In genomic region chr3:159805411-159805772, GRCh38 we compare ENCODE assay signal across 15 cellular contexts. TPM values are rescaled to one million over a fixed set of nuclear protein-coding genes. Genes with fewer than 3 reads are reported as not detected.
DNase-seq lines count a peak whose midpoint lies in the region; ATAC-seq and TF ChIP-seq lines count a peak whose summit lies in the region.
"Had no signal": no experiment of that assay in that cellular context is flagged by ENCODE, and none has a peak within 500 bp of the region (broad histone marks: within the 10 kb centered on the region; RNA-seq: fewer than 3 reads in every experiment).

No MANE protein-coding gene starts in this region.

- peak overlapping the region in 1 of 2 donors; percentile 46 for H3K9ac ChIP-seq in stomach smooth muscle (ENCODE audit: low read length in 2 of 2)

- no peaks in the 10 kb centered on the region for H3K36me3 Mint-ChIP-seq in WTC11
- H3K36me3 Mint-ChIP-seq: CD8-positive, alpha-beta memory T cell had no signal

- TF ChIP-seq CTCF in WTC11 (IDR thresholded peaks at IDR 0.05) (no peak), thyroid gland (IDR thresholded peaks at IDR 0.05) (no peak)

- H3K9me3 ChIP-seq in stomach smooth muscle (ENCODE audit: control insufficient read depth in 2 of 2, low read length in 2 of 2) (no peaks in the 10 kb centered on the region), thyroid gland (no peaks in the 10 kb centered on the region)
- H3K9me3 ChIP-seq: lower lobe of right lung, neutrophil, Peyer's patch, thoracic aorta had no signal

- intact Hi-C loops in thyroid gland (cut with DNase I), result loop anchor here (10.0 kb wide), 2 partner anchors 191 to 551 kb away; no protein-coding TSS in a partner anchor

- peaks cover 55% of the 10 kb centered on the region for H3K4me1 ChIP-seq in stomach smooth muscle (ENCODE audit: control insufficient read depth, insufficient read depth, low read length)
- no peaks in the 10 kb centered on the region for H3K4me1 ChIP-seq in thyroid gland
- H3K4me1 ChIP-seq: Peyer's patch had no signal

- no peak overlapping the region for H3K4me3 Mint-ChIP-seq in WTC11
- H3K4me3 Mint-ChIP-seq: CD8-positive, alpha-beta memory T cell had no signal

- H3K27me3 ChIP-seq in stomach smooth muscle (ENCODE audit: control insufficient read depth in 1 of 2, insufficient read depth in 2 of 2, low read length in 2 of 2), result no peaks in the 10 kb centered on the region
- H3K27me3 ChIP-seq in thyroid gland, result no peaks in the 10 kb centered on the region
- H3K27me3 ChIP-seq: neutrophil, Peyer's patch had no signal

- peaks cover 6% of the 10 kb centered on the region for H3K4me1 Mint-ChIP-seq in WTC11
- H3K4me1 Mint-ChIP-seq: CD8-positive, alpha-beta memory T cell had no signal

- no peaks in the 10 kb centered on the region for H3K9me3 Mint-ChIP-seq in WTC11

- H3K36me3 ChIP-seq in stomach smooth muscle (ENCODE audit: control insufficient read depth in 2 of 2, insufficient read depth in 2 of 2, low read length in 2 of 2), result no peaks in the 10 kb centered on the region
- H3K36me3 ChIP-seq in thyroid gland, result no peaks in the 10 kb centered on the region
- H3K36me3 ChIP-seq: lower lobe of right lung, neutrophil, Peyer's patch, thoracic aorta had no signal

- H3K4me3 ChIP-seq in stomach smooth muscle (ENCODE audit: low read length in 2 of 2) (no peak overlapping the region), thyroid gland (replicated peaks in 1 of 3) (no peak overlapping the region)
- H3K4me3 ChIP-seq: lower lobe of right lung, Peyer's patch had no signal

- POLR2A ChIA-PET in WTC11 (lab: Charles Lee), result no interaction called here

- H3K27ac Mint-ChIP-seq in WTC11, result no peak overlapping the region
- H3K27ac Mint-ChIP-seq: CD8-positive, alpha-beta memory T cell had no signal

- TF ChIP-seq POLR2A in thyroid gland (IDR thresholded peaks at IDR 0.05), result no peak

- WGBS in thyroid gland, 2 donors, result 71 to 79% methylated on average over 1 of the region's 1 CpG

- DNase-seq in WTC11 (ENCODE audit: low spot score), result no peak
- DNase-seq in NCI-H526 treated with DMSO at 0.1 percent for 48 hours (lab: John Stamatoyannopoulos, UW), result no peak
- DNase-seq in NCI-H187 (lab: John Stamatoyannopoulos, UW), result no peak
- no peak for DNase-seq in NOMO-1 treated with dmso at 0.1 percent for 144 hours (lab: John Stamatoyannopoulos, UW; ENCODE audit: unreplicated experiment)
- DNase-seq in thyroid gland, result no peak
- DNase-seq: activated effector memory CD4-positive, alpha-beta T cell treated with anti-CD3 and anti-CD28 coated beads, Interleukin-2, amount 50 U/mL, for 16 hours; CD8-positive, alpha-beta memory T cell had no signal

- CTCF ChIA-PET in WTC11 (lab: Charles Lee), result interaction anchor here (0.7 to 4.3 kb wide), 32 partner anchors 9 to 545 kb away, joined by 3 to 37 read pairs (median 5); no protein-coding TSS in a partner anchor

- H3K27ac ChIP-seq in stomach smooth muscle (ENCODE audit: low read length), result peak overlapping the region; percentile 61
- no peak overlapping the region for H3K27ac ChIP-seq in thyroid gland
- H3K27ac ChIP-seq: epithelial cell of prostate, lower lobe of right lung, neutrophil had no signal

- ATAC-seq in GM19438 (IDR thresholded peaks at IDR 0.05; ENCODE audit: low read depth, unreplicated experiment), result peak; percentile 13
- ATAC-seq in HG02943 (IDR thresholded peaks at IDR 0.05; ENCODE audit: low read depth, unreplicated experiment), result peak; percentile 14
- ATAC-seq in WTC11, result peak; percentile 10; the same call in 1 of the 2 replicates

- peaks cover 37% of the 10 kb centered on the region for H3K27me3 Mint-ChIP-seq in WTC11 (ENCODE audit: low read depth)

TF ChIP-seq in WTC11, 78 proteins besides CTCF, POLR2A, EP300 and RAD21:
- TF ChIP-seq NFE2L1 (CRISPR knock-in tag; IDR thresholded peaks at IDR 0.05), result no peak
- no peak for TF ChIP-seq ZBTB43 (CRISPR knock-in tag; IDR thresholded peaks at IDR 0.05)
- TF ChIP-seq ZNF317 (CRISPR knock-in tag; IDR thresholded peaks at IDR 0.05; ENCODE audit: borderline replicate concordance, low read depth), result no peak
- TF ChIP-seq NR3C1 (CRISPR knock-in tag; conservative IDR thresholded peaks at IDR 0.05; ENCODE audit: low read depth), result no peak
- TF ChIP-seq ZNF121 (CRISPR knock-in tag; IDR thresholded peaks at IDR 0.05), result no peak
- no peak for TF ChIP-seq NR1H2 (CRISPR knock-in tag; IDR thresholded peaks at IDR 0.05)
- TF ChIP-seq PREB (CRISPR knock-in tag; IDR thresholded peaks at IDR 0.05; ENCODE audit: borderline replicate concordance), result no peak
- TF ChIP-seq MXD4 (CRISPR knock-in tag; IDR thresholded peaks at IDR 0.05; ENCODE audit: borderline replicate concordance), result no peak
- no peak for TF ChIP-seq ARID4B (CRISPR knock-in tag; IDR thresholded peaks at IDR 0.05; ENCODE audit: borderline replicate concordance)
- no peak for TF ChIP-seq ATF6 (CRISPR knock-in tag; IDR thresholded peaks at IDR 0.05)
- no peak for TF ChIP-seq HMGA2 (CRISPR knock-in tag; IDR thresholded peaks at IDR 0.05)

RNA-seq across cellular contexts. Expression of gene SCHIP1, which starts 34.3 kb away (rescaled TPM):
- total RNA-seq in WTC11 (2021) (5.3 to 7.8 TPM (median 7.1 TPM) in 3 replicates), thyroid gland (1 to 10 TPM; 1.8 to 3.4 (median 2.4) TPM)
- total RNA-seq: CD8-positive, alpha-beta memory T cell had no signal
